ENCODE assay signal across 10 cellular contexts in genomic region chr11:121652982-121653381, GRCh38.
DNase-seq lines count a peak whose midpoint lies in the region; ATAC-seq and TF ChIP-seq lines count a peak whose summit lies in the region.
"Had no signal": no experiment of that assay in that cellular context is flagged by ENCODE, and none has a peak within 500 bp of the region (broad histone marks: within the 10 kb centered on the region; RNA-seq: fewer than 3 reads in every experiment).

No MANE protein-coding gene starts in this region.

- no peak overlapping the region for H3K27ac ChIP-seq in DND-41 (ENCODE audit: low read length)
- H3K27ac ChIP-seq in gastrocnemius medialis: no peak overlapping the region
- no peak overlapping the region for H3K27ac ChIP-seq in stomach

- H3K4me1 Mint-ChIP-seq in chondrocyte (ENCODE audit: low read depth) (peaks cover 19% of the 10 kb centered on the region), nephron progenitor cell (peaks cover 54% of the 10 kb centered on the region)

- H3K27ac Mint-ChIP-seq in chondrocyte (ENCODE audit: unreplicated experiment) (no peak overlapping the region), nephron progenitor cell (no peak overlapping the region)
- H3K27ac Mint-ChIP-seq: T-cell had no signal

- ATAC-seq in DND-41 (ENCODE audit: insufficient read depth, low read depth) (no peak), gastrocnemius medialis (no peak), GM21360 (IDR thresholded peaks at IDR 0.05; ENCODE audit: unreplicated experiment) (no peak)
- ATAC-seq: T-cell had no signal

- DNase-seq in DND-41 (no peak), KBM-7 (peak; percentile 26), chondrocyte (ENCODE audit: low spot score) (no peak), nephron progenitor cell (no peak), NCI-H1436 treated with DMSO at 0.1 percent for 48 hours (lab: John Stamatoyannopoulos, UW) (no peak), gastrocnemius medialis (no peak), stomach (no peak)
- DNase-seq: stimulated activated CD4-positive, alpha-beta T cell treated with anti-CD3 and anti-CD28 coated beads, Interleukin-4, amount 100 ng/mL, for 4 hours; T-cell had no signal

- H3K4me3 ChIP-seq in DND-41 (ENCODE audit: low read depth in 1 of 2, low read length in 2 of 2) (no peak overlapping the region), gastrocnemius medialis (no peak overlapping the region), stomach (no peak overlapping the region)

- TF ChIP-seq CTCF in DND-41 (IDR thresholded peaks at IDR 0.05; ENCODE audit: borderline replicate concordance, extremely low read depth, low read length, poor library complexity, severe bottlenecking) (peak; percentile 25), chondrocyte (IDR thresholded peaks at IDR 0.05) (peak; percentile 77), nephron progenitor cell (IDR thresholded peaks at IDR 0.05) (peak; percentile 60), gastrocnemius medialis (IDR thresholded peaks at IDR 0.05 in 4 of 5, conservative IDR thresholded peaks at IDR 0.05 in 1 of 5) (peak in 2 of 5 experiments; percentile 12 to 27), stomach (IDR thresholded peaks at IDR 0.05) (no peak)

- TF ChIP-seq POLR2A in gastrocnemius medialis (IDR thresholded peaks at IDR 0.05): no peak
- TF ChIP-seq POLR2A in stomach (IDR thresholded peaks at IDR 0.05): no peak

- in situ Hi-C loops in KBM-7 (cut with MboI; ENCODE audit: low pct_unique_long_range_greater_than_20kb, low sequenced_read_pairs): loop anchor here (25.0 kb wide), 2 partner anchors 559 to 859 kb away; no protein-coding TSS in a partner anchor
- in situ Hi-C loops in gastrocnemius medialis (cut with MboI; ENCODE audit: low sequenced_read_pairs in 4 of 4): loop anchor here (5.0 to 25.0 kb wide), 8 partner anchors 359 to 854 kb away; partner anchors contain the start of gene BLID (in 1 of the 4)

- no peak overlapping the region for H3K9ac ChIP-seq in DND-41 (ENCODE audit: low read depth, low read length)

- H3K27me3 Mint-ChIP-seq in chondrocyte (ENCODE audit: low read depth) (peaks cover 11% of the 10 kb centered on the region), nephron progenitor cell (ENCODE audit: low read depth, poor library complexity) (peaks cover 21% of the 10 kb centered on the region)

- H3K27me3 ChIP-seq in DND-41 (ENCODE audit: insufficient read depth, low read length, poor library complexity) (peaks cover 9% of the 10 kb centered on the region), gastrocnemius medialis (no peaks in the 10 kb centered on the region), stomach (no peaks in the 10 kb centered on the region)

- H3K36me3 ChIP-seq in DND-41 (ENCODE audit: insufficient read depth, low read length) (no peaks in the 10 kb centered on the region), gastrocnemius medialis (no peaks in the 10 kb centered on the region), stomach (no peaks in the 10 kb centered on the region)

- WGBS in stomach, 5 donors: 60 to 68% (median 62%) methylated on average over 3 of the region's 3 CpGs

- H3K4me1 ChIP-seq in DND-41 (ENCODE audit: insufficient read depth, low read length) (peaks cover 32% of the 10 kb centered on the region), gastrocnemius medialis (peaks cover 7 to 11% of the 10 kb centered on the region in 2 donors), stomach (peaks cover 17 to 36% (median 32%) of the 10 kb centered on the region in 4 donors)

- H3K36me3 Mint-ChIP-seq in chondrocyte (ENCODE audit: low read depth) (no peaks in the 10 kb centered on the region), nephron progenitor cell (ENCODE audit: low read depth) (no peaks in the 10 kb centered on the region)
- H3K36me3 Mint-ChIP-seq: T-cell had no signal

- H3K4me3 Mint-ChIP-seq in chondrocyte (ENCODE audit: unreplicated experiment) (no peak overlapping the region), nephron progenitor cell (no peak overlapping the region)
- H3K4me3 Mint-ChIP-seq: T-cell had no signal

- no peaks in the 10 kb centered on the region; the same call in 1 of the 2 replicates for H4K20me1 ChIP-seq in DND-41 (ENCODE audit: insufficient read depth, low read length)

- intact Hi-C loops in gastrocnemius medialis (cut with DNase I; ENCODE audit: low total_unique reads) (no loop called here), stomach (cut with DNase I; ENCODE audit: low total_unique reads) (loop anchor here (10.0 kb wide), 1 partner anchor 852 kb away; no protein-coding TSS in a partner anchor)

- no peak overlapping the region for H3K4me2 ChIP-seq in DND-41 (ENCODE audit: insufficient read depth, low read length)

- no peaks in the 10 kb centered on the region for H3K9me3 ChIP-seq in DND-41 (ENCODE audit: insufficient read depth, low read length, severe bottlenecking)
- no peaks in the 10 kb centered on the region for H3K9me3 ChIP-seq in gastrocnemius medialis
- H3K9me3 ChIP-seq in stomach: no peaks in the 10 kb centered on the region

- no peak overlapping the region for H2AFZ ChIP-seq in DND-41 (ENCODE audit: low read depth, low read length)

- no peak for TF ChIP-seq EP300 in stomach (IDR thresholded peaks at IDR 0.05)

- no peaks in the 10 kb centered on the region for H3K79me2 ChIP-seq in DND-41 (ENCODE audit: insufficient read depth, low read length)

- H3K9me3 Mint-ChIP-seq in chondrocyte (ENCODE audit: low read depth) (no peaks in the 10 kb centered on the region), nephron progenitor cell (no peaks in the 10 kb centered on the region)
- H3K9me3 Mint-ChIP-seq: T-cell had no signal

Comparison
In these comparisons a context has a peak if more than half of its experiments do, and no peak if none do; other contexts are left out.
1. CTCF ChIP-seq: peak in DND-41 (single experiment), chondrocyte (single experiment) and nephron progenitor cell (single experiment); none in stomach (0 of 7).